Comparison of ENCODE assay signal across 15 cellular contexts in genomic region chr3:25503758-25504157, GRCh38.
"Had no signal": no experiment of that assay in that cellular context is flagged by ENCODE, and none has a peak within 500 bp of the region (broad histone marks: within the 10 kb centered on the region; RNA-seq: fewer than 3 reads in every experiment).

No MANE protein-coding gene starts in this region.

- H3K27ac ChIP-seq: thyroid gland had no signal

- H3K4me3 Mint-ChIP-seq: activated CD8-positive, alpha-beta memory T cell treated with anti-CD3 and anti-CD28 coated beads, Interleukin-2, amount 10 ng/mL, durations not matched to agents 7 days and 5 days; activated naive CD4-positive, alpha-beta T cell treated with anti-CD3 and anti-CD28 coated beads, Interleukin-2, amount 50 U/mL, for 24 hours; activated T-cell treated with anti-CD3 and anti-CD28 coated beads, Interleukin-2, amount 50 U/mL, for 24 hours; naive thymus-derived CD4-positive, alpha-beta T cell; stimulated activated naive CD8-positive, alpha-beta T cell treated with anti-CD3 and anti-CD28 coated beads, Interleukin-15, amount 100 ng/mL, for 72 hours had no signal

- FAIRE-seq: colon, frontal cortex had no signal

- H3K4me3 ChIP-seq: breast epithelium, esophagus muscularis mucosa, thyroid gland had no signal

- H3K36me3 Mint-ChIP-seq: activated CD8-positive, alpha-beta memory T cell treated with anti-CD3 and anti-CD28 coated beads, Interleukin-2, amount 10 ng/mL, durations not matched to agents 7 days and 5 days; activated naive CD4-positive, alpha-beta T cell treated with anti-CD3 and anti-CD28 coated beads, Interleukin-2, amount 50 U/mL, for 24 hours; naive thymus-derived CD4-positive, alpha-beta T cell had no signal

- H3K4me1 Mint-ChIP-seq: activated CD8-positive, alpha-beta memory T cell treated with anti-CD3 and anti-CD28 coated beads, Interleukin-2, amount 10 ng/mL, durations not matched to agents 7 days and 5 days; activated naive CD4-positive, alpha-beta T cell treated with anti-CD3 and anti-CD28 coated beads, Interleukin-2, amount 50 U/mL, for 24 hours; naive thymus-derived CD4-positive, alpha-beta T cell; stimulated activated naive CD8-positive, alpha-beta T cell treated with anti-CD3 and anti-CD28 coated beads, Interleukin-15, amount 100 ng/mL, for 72 hours had no signal

- H3K27me3 ChIP-seq: breast epithelium, esophagus muscularis mucosa, thyroid gland had no signal

- H3K27me3 Mint-ChIP-seq: activated CD8-positive, alpha-beta memory T cell treated with anti-CD3 and anti-CD28 coated beads, Interleukin-2, amount 10 ng/mL, durations not matched to agents 7 days and 5 days had no signal

- H3K36me3 ChIP-seq: breast epithelium, thyroid gland had no signal

- H3K27ac Mint-ChIP-seq: activated CD8-positive, alpha-beta memory T cell treated with anti-CD3 and anti-CD28 coated beads, Interleukin-2, amount 10 ng/mL, durations not matched to agents 7 days and 5 days; activated naive CD4-positive, alpha-beta T cell treated with anti-CD3 and anti-CD28 coated beads, Interleukin-2, amount 50 U/mL, for 24 hours; activated T-cell treated with anti-CD3 and anti-CD28 coated beads, Interleukin-2, amount 50 U/mL, for 24 hours; naive thymus-derived CD4-positive, alpha-beta T cell; stimulated activated naive CD8-positive, alpha-beta T cell treated with anti-CD3 and anti-CD28 coated beads, Interleukin-15, amount 100 ng/mL, for 72 hours had no signal

- H3K9me3 Mint-ChIP-seq: activated naive CD4-positive, alpha-beta T cell treated with anti-CD3 and anti-CD28 coated beads, Interleukin-2, amount 50 U/mL, for 24 hours; activated T-cell treated with anti-CD3 and anti-CD28 coated beads, Interleukin-2, amount 50 U/mL, for 24 hours; stimulated activated naive CD8-positive, alpha-beta T cell treated with anti-CD3 and anti-CD28 coated beads, Interleukin-15, amount 100 ng/mL, for 72 hours had no signal

- H3K9me3 ChIP-seq: breast epithelium, esophagus muscularis mucosa, thyroid gland had no signal

- H3K4me1 ChIP-seq: breast epithelium had no signal

- DNase-seq: activated CD8-positive, alpha-beta memory T cell treated with anti-CD3 and anti-CD28 coated beads, Interleukin-2, amount 10 ng/mL, durations not matched to agents 7 days and 5 days; activated effector memory CD4-positive, alpha-beta T cell treated with Interleukin-2 at 50 U/mL for 16 hours; activated T-cell treated with anti-CD3 and anti-CD28 coated beads, Interleukin-2, amount 50 U/mL, for 24 hours; amniotic stem cell; naive thymus-derived CD4-positive, alpha-beta T cell; SIG-M5; stimulated activated CD4-positive, alpha-beta T cell treated with anti-CD3 and anti-CD28 coated beads, Interleukin-15, amount 100 ng/mL, for 24 hours; stimulated activated CD4-positive, alpha-beta T cell treated with anti-CD3 and anti-CD28 coated beads, Interleukin-4, amount 100 ng/mL, for 4 hours; stimulated activated naive CD8-positive, alpha-beta T cell treated with anti-CD3 and anti-CD28 coated beads, Interleukin-15, amount 100 ng/mL, for 72 hours; thyroid gland had no signal
